ENCODE assay signal across 8 cellular contexts in the genomic region with DNA sequence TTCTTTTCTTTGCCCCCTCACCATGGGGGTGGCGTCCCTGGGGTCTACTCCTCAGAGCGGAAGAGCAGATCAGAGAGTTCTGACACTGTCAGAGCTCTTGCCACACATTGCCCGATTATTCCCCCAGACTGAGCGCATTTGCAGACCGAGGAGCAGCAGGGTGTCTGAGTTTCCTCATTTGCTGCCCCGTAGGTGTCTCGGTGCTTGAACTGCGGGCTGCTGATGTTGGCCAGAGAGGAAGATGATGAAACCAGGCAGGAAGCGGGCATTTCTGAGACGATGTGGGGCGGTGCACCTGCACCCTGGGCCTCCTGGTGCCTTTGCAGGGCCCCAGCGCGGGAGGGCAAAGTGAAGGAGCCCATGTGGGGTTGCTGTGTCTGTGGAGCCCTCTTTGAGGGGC. TPM values are rescaled to one million over a fixed set of nuclear protein-coding genes. Genes with fewer than 3 reads are reported as not detected.
A peak's percentile ranks its signal among the peaks of the same experiment; 100 is the strongest.
DNase-seq lines count a peak whose midpoint lies in the region; ATAC-seq and TF ChIP-seq lines count a peak whose summit lies in the region.

No MANE protein-coding gene starts in this region.

- peak overlapping the region in 3 of 4 donors; percentile 22 to 44 (median 23) for H3K27ac ChIP-seq in esophagus squamous epithelium

- H3K4me3 ChIP-seq in esophagus squamous epithelium: no peak overlapping the region

- 59 to 65% methylated on average over 2 to 13 of the region's 13 CpGs for WGBS in esophagus squamous epithelium, 2 donors

- peak; percentile 51 to 64 for DNase-seq in activated CD4-positive, alpha-beta T cell treated with anti-CD3 and anti-CD28 coated beads for 4 hours
- DNase-seq in esophagus squamous epithelium (lab: John Stamatoyannopoulos, UW): no peak
- DNase-seq in stimulated activated CD4-positive, alpha-beta T cell treated with anti-CD3 and anti-CD28 coated beads, TNF-alpha, amount 100 ng/mL, for 48 hours (ENCODE audit: low read depth in 3 of 3): peak; percentile 47 to 73 (median 61)
- no peak for DNase-seq in HEK293T (ENCODE audit: extremely low spot score)
- no peak for DNase-seq in EL

- peaks cover 0 to 10% (median 0%) of the 10 kb centered on the region in 3 donors for H3K36me3 ChIP-seq in esophagus squamous epithelium

- TF ChIP-seq CTCF in esophagus squamous epithelium (IDR thresholded peaks at IDR 0.05): no peak

- no peaks in the 10 kb centered on the region for H3K9me3 ChIP-seq in esophagus squamous epithelium

- H3K4me1 ChIP-seq in esophagus squamous epithelium: peaks cover 0 to 17% (median 0%) of the 10 kb centered on the region in 3 donors

- intact Hi-C loops in esophagus squamous epithelium (cut with DNase I): no loop called here

- TF ChIP-seq POLR2A in esophagus squamous epithelium (IDR thresholded peaks at IDR 0.05): peak in 1 of 4 donors; percentile 29

- POLR2A ChIA-PET in HEK293T (lab: Yijun Ruan, JAX): no interaction called here

- ATAC-seq in GM18868 (IDR thresholded peaks at IDR 0.05; ENCODE audit: unreplicated experiment): peak; percentile 58
- ATAC-seq in HG03175 (IDR thresholded peaks at IDR 0.05; ENCODE audit: unreplicated experiment): peak; percentile 62
- no peak for ATAC-seq in HG03025 (IDR thresholded peaks at IDR 0.05; ENCODE audit: low FRiP score, unreplicated experiment)

- CTCF ChIA-PET in HEK293T (lab: Yijun Ruan, JAX): no interaction called here

- H3K27me3 ChIP-seq in esophagus squamous epithelium: no peaks in the 10 kb centered on the region

TF ChIP-seq in HEK293T, 16 proteins besides CTCF, POLR2A, EP300 and RAD21:
- TF ChIP-seq ARNT (IDR thresholded peaks at IDR 0.05) (no peak), SP1 (IDR thresholded peaks at IDR 0.05) (no peak), ELF4 (IDR thresholded peaks at IDR 0.05) (no peak), LEF1 (IDR thresholded peaks at IDR 0.05; ENCODE audit: borderline replicate concordance) (no peak), NFRKB (IDR thresholded peaks at IDR 0.05) (no peak), TARDBP (IDR thresholded peaks at IDR 0.05) (no peak), BHLHE40 (IDR thresholded peaks at IDR 0.05; ENCODE audit: borderline replicate concordance) (no peak), FOXM1 (IDR thresholded peaks at IDR 0.05; ENCODE audit: borderline replicate concordance) (no peak), SUZ12 (IDR thresholded peaks at IDR 0.05) (no peak), ZNF384 (IDR thresholded peaks at IDR 0.05) (no peak), FOXA1 (IDR thresholded peaks at IDR 0.05) (no peak), HDGF (IDR thresholded peaks at IDR 0.05; ENCODE audit: borderline replicate concordance) (no peak), L3MBTL2 (conservative IDR thresholded peaks at IDR 0.05) (no peak), CTBP1 (IDR thresholded peaks at IDR 0.05; ENCODE audit: borderline replicate concordance) (no peak), FOXK2 (IDR thresholded peaks at IDR 0.05) (no peak)
- TF ChIP-seq, protein P1, sequence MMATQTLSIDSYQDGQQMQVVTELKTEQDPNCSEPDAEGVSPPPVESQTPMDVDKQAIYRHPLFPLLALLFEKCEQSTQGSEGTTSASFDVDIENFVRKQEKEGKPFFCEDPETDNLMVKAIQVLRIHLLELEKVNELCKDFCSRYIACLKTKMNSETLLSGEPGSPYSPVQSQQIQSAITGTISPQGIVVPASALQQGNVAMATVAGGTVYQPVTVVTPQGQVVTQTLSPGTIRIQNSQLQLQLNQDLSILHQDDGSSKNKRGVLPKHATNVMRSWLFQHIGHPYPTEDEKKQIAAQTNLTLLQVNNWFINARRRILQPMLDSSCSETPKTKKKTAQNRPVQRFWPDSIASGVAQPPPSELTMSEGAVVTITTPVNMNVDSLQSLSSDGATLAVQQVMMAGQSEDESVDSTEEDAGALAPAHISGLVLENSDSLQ (IDR thresholded peaks at IDR 0.05): no peak

RNA-seq across cellular contexts. Expression of a gene that starts 55.2 kb away (rescaled TPM):
- total RNA-seq in esophagus squamous epithelium: 1 to 10 TPM; 6.1 to 8.9 (median 7.0) TPM

RNA-seq across cellular contexts. Expression of a gene that starts 55.5 kb away (rescaled TPM):
- 10 to 100 TPM in 3 of 4 donors, 1 to 10 TPM in 1; 9.2 to 20.9 (median 17.8) TPM for total RNA-seq in esophagus squamous epithelium

Comparison
In these comparisons a context has a peak if more than half of its experiments do, and no peak if none do; other contexts are left out.
1. DNase-seq: peak in activated CD4-positive, alpha-beta T cell treated with anti-CD3 and anti-CD28 coated beads for 4 hours (2 of 2) and stimulated activated CD4-positive, alpha-beta T cell treated with anti-CD3 and anti-CD28 coated beads, TNF-alpha, amount 100 ng/mL, for 48 hours (3 of 3); none in esophagus squamous epithelium (single experiment), HEK293T (single experiment) and EL (single experiment).